8 cellular contexts compared by ENCODE assay signal in the genomic region with DNA sequence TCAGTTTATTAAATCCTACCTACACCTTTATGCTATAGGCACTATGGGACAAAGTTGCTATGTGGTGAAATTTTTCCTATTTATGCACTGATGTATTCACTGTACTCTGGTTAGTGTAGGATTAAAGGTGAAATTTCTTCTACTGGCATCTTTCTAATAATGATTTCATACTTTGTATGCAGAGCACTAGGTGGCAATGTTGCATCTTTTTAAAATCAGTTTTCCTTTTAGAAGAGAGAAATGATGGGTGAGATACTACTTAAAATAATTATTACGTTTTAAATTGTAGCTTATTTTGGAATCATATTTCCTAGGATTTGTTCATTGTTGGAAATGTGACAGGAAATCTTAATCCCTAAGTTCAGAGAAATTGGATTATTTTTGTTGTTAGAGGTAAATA.
DNase-seq lines count a peak whose midpoint lies in the region; ATAC-seq, FAIRE-seq and TF ChIP-seq lines count a peak whose summit lies in the region.

No MANE protein-coding gene starts in this region.

- TF ChIP-seq POLR2A in HepG2 (IDR thresholded peaks at IDR 0.05; ENCODE audit: insufficient read depth in 1 of 2, low read depth in 2 of 2, low read length in 2 of 2) = no peak

- CTCF ChIA-PET in WTC11 (lab: Charles Lee) = interaction anchor here (0.6 to 1.1 kb wide), 4 partner anchors 15 to 231 kb away, joined by 3 read pairs; no protein-coding TSS in a partner anchor
- CTCF ChIA-PET in HepG2 (lab: Yijun Ruan, JAX; ENCODE audit: low intra/inter-chr PET ratio, low total read pairs) = interaction anchor here (0.9 to 1.2 kb wide), 2 partner anchors 230 to 1546 kb away, joined by 3 read pairs; no protein-coding TSS in a partner anchor

- no peak overlapping the region for H3K4me2 ChIP-seq in HepG2 (ENCODE audit: low read depth, low read length)

- no peaks in the 10 kb centered on the region for H3K27me3 Mint-ChIP-seq in WTC11 (ENCODE audit: low read depth)
- H3K27me3 Mint-ChIP-seq in CD14-positive monocyte (ENCODE audit: low read depth in 3 of 3) = peaks cover 0 to 3% (median 0%) of the 10 kb centered on the region in 3 donors
- peaks cover 2% of the 10 kb centered on the region for H3K27me3 Mint-ChIP-seq in activated naive CD8-positive, alpha-beta T cell treated with anti-CD3 and anti-CD28 coated beads for 36 hours

- H3K36me3 Mint-ChIP-seq in WTC11 (no peaks in the 10 kb centered on the region), CD14-positive monocyte (no peaks in the 10 kb centered on the region)
- no peaks in the 10 kb centered on the region for H3K36me3 Mint-ChIP-seq in activated naive CD8-positive, alpha-beta T cell treated with anti-CD3 and anti-CD28 coated beads for 36 hours

- POLR2A ChIA-PET in WTC11 (lab: Charles Lee) (no interaction called here), HepG2 (lab: Yijun Ruan, JAX) (no interaction called here)

- H3K9me3 Mint-ChIP-seq in WTC11 = no peaks in the 10 kb centered on the region
- H3K9me3 Mint-ChIP-seq in CD14-positive monocyte = peaks cover 0 to 3% (median 0%) of the 10 kb centered on the region in 7 donors
- no peaks in the 10 kb centered on the region for H3K9me3 Mint-ChIP-seq in activated naive CD8-positive, alpha-beta T cell treated with anti-CD3 and anti-CD28 coated beads for 36 hours

- no peak for TF ChIP-seq RAD21 in HepG2 (CRISPR knock-in tag; IDR thresholded peaks at IDR 0.05)

- no peaks in the 10 kb centered on the region for H3K9me3 ChIP-seq in HepG2 (ENCODE audit: low read length)

- DNase-seq in COR-L47 (lab: John Stamatoyannopoulos, UW) (peak; percentile 51), Kasumi-1 (lab: John Stamatoyannopoulos, UW) (peak; percentile 53 to 68), WTC11 (ENCODE audit: low spot score) (no peak), HepG2 (ENCODE audit: low spot score) (no peak), CD14-positive monocyte (ENCODE audit: low spot score) (no peak)
- no peak for DNase-seq in activated naive CD8-positive, alpha-beta T cell treated with anti-CD3 and anti-CD28 coated beads for 36 hours

- BruUV-seq in HepG2 (replicated peaks; lab: Mats Ljungman, UMichigan) = no TSS peak

- no peak overlapping the region for H3K9ac ChIP-seq in HepG2 (ENCODE audit: insufficient read depth, low read depth, low read length)

- no peaks in the 10 kb centered on the region for H3K79me2 ChIP-seq in HepG2 (ENCODE audit: insufficient read depth, low read length)

- peaks cover 0 to 13% of the 10 kb centered on the region in 2 experiments; a peak in 2 of 5 replicates for H3K27me3 ChIP-seq in HepG2 (ENCODE audit: control insufficient read depth in 1 of 2, insufficient read depth in 2 of 2, low read length in 2 of 2)

- H3K27ac Mint-ChIP-seq in WTC11 = no peak overlapping the region
- no peak overlapping the region for H3K27ac Mint-ChIP-seq in CD14-positive monocyte
- H3K27ac Mint-ChIP-seq in activated naive CD8-positive, alpha-beta T cell treated with anti-CD3 and anti-CD28 coated beads for 36 hours = no peak overlapping the region

- FAIRE-seq in HepG2 (lab: Jason Lieb, UNC) = no peak

- no peak overlapping the region for H2AFZ ChIP-seq in HepG2 (ENCODE audit: low read length)

- TF ChIP-seq CTCF in WTC11 (IDR thresholded peaks at IDR 0.05) = 0 out of 2 replicates have a peak, but pooled peaks have one; percentile 9
- peak; percentile 38 for TF ChIP-seq CTCF in HepG2 (CRISPR knock-in tag; IDR thresholded peaks at IDR 0.05)
- TF ChIP-seq CTCF in CD14-positive monocyte (IDR thresholded peaks at IDR 0.05) = no peak

- no peak for TF ChIP-seq EP300 in HepG2 (IDR thresholded peaks at IDR 0.05; ENCODE audit: low read depth in 2 of 2, low read length in 2 of 2)
- no peak for TF ChIP-seq EP300 in HepG2 (CRISPR knock-in tag; IDR thresholded peaks at IDR 0.05; ENCODE audit: borderline replicate concordance)

- ATAC-seq in WTC11 (no peak), HepG2 (no peak), HG03045 (IDR thresholded peaks at IDR 0.05; ENCODE audit: unreplicated experiment) (no peak), HG03457 (IDR thresholded peaks at IDR 0.05; ENCODE audit: unreplicated experiment) (no peak)

- no peaks in the 10 kb centered on the region for H4K20me1 ChIP-seq in HepG2 (ENCODE audit: insufficient read depth, low read length)

- in situ Hi-C loops in HepG2 (cut with HindIII; ENCODE audit: extremely low pct_ligation_motif_present, low pct_unique_long_range_greater_than_20kb) = loop anchor here (25.0 kb wide), 1 partner anchor 1524 kb away; no protein-coding TSS in a partner anchor

- H3K4me3 ChIP-seq in HepG2 (replicated peaks in 1 of 3; ENCODE audit: insufficient read depth in 1 of 3, low read depth in 2 of 3, low read length in 3 of 3) = no peak overlapping the region

- no peaks in the 10 kb centered on the region for H3K4me1 ChIP-seq in HepG2 (ENCODE audit: insufficient read depth, low read length)

- intact Hi-C loops in HepG2 (cut with micrococcal nuclease; ENCODE audit: unreplicated experiment) (no loop called here), CD14-positive monocyte (cut with micrococcal nuclease) (no loop called here)

- no peaks in the 10 kb centered on the region for H3K36me3 ChIP-seq in HepG2 (replicated peaks in 1 of 2; ENCODE audit: control insufficient read depth in 1 of 2, insufficient read depth in 2 of 2, low read length in 2 of 2)

- WGBS in HepG2 (ENCODE audit: low lambda C conversion rate) = 1% methylated on average over 1 of the region's 1 CpG

- no peak overlapping the region for H3K27ac ChIP-seq in HepG2 (ENCODE audit: extremely low read length, insufficient read depth, low read length)

- H3K4me1 Mint-ChIP-seq in WTC11 (no peaks in the 10 kb centered on the region), CD14-positive monocyte (no peaks in the 10 kb centered on the region)
- no peaks in the 10 kb centered on the region for H3K4me1 Mint-ChIP-seq in activated naive CD8-positive, alpha-beta T cell treated with anti-CD3 and anti-CD28 coated beads for 36 hours

- H3K4me3 Mint-ChIP-seq in WTC11 = no peak overlapping the region
- H3K4me3 Mint-ChIP-seq in CD14-positive monocyte = no peak overlapping the region
- no peak overlapping the region for H3K4me3 Mint-ChIP-seq in activated naive CD8-positive, alpha-beta T cell treated with anti-CD3 and anti-CD28 coated beads for 36 hours

TF ChIP-seq in WTC11, 78 proteins besides CTCF, POLR2A, EP300 and RAD21 (continues in another document):
- TF ChIP-seq, protein P1, sequence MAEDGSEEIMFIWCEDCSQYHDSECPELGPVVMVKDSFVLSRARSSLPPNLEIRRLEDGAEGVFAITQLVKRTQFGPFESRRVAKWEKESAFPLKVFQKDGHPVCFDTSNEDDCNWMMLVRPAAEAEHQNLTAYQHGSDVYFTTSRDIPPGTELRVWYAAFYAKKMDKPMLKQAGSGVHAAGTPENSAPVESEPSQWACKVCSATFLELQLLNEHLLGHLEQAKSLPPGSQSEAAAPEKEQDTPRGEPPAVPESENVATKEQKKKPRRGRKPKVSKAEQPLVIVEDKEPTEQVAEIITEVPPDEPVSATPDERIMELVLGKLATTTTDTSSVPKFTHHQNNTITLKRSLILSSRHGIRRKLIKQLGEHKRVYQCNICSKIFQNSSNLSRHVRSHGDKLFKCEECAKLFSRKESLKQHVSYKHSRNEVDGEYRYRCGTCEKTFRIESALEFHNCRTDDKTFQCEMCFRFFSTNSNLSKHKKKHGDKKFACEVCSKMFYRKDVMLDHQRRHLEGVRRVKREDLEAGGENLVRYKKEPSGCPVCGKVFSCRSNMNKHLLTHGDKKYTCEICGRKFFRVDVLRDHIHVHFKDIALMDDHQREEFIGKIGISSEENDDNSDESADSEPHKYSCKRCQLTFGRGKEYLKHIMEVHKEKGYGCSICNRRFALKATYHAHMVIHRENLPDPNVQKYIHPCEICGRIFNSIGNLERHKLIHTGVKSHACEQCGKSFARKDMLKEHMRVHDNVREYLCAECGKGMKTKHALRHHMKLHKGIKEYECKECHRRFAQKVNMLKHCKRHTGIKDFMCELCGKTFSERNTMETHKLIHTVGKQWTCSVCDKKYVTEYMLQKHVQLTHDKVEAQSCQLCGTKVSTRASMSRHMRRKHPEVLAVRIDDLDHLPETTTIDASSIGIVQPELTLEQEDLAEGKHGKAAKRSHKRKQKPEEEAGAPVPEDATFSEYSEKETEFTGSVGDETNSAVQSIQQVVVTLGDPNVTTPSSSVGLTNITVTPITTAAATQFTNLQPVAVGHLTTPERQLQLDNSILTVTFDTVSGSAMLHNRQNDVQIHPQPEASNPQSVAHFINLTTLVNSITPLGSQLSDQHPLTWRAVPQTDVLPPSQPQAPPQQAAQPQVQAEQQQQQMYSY (CRISPR knock-in tag; IDR thresholded peaks at IDR 0.05) = no peak
- no peak for TF ChIP-seq EMX1 (CRISPR knock-in tag; IDR thresholded peaks at IDR 0.05)

TF ChIP-seq in HepG2, 621 proteins besides CTCF, POLR2A, EP300 and RAD21 (continues in another document):
- TF ChIP-seq, protein P2, sequence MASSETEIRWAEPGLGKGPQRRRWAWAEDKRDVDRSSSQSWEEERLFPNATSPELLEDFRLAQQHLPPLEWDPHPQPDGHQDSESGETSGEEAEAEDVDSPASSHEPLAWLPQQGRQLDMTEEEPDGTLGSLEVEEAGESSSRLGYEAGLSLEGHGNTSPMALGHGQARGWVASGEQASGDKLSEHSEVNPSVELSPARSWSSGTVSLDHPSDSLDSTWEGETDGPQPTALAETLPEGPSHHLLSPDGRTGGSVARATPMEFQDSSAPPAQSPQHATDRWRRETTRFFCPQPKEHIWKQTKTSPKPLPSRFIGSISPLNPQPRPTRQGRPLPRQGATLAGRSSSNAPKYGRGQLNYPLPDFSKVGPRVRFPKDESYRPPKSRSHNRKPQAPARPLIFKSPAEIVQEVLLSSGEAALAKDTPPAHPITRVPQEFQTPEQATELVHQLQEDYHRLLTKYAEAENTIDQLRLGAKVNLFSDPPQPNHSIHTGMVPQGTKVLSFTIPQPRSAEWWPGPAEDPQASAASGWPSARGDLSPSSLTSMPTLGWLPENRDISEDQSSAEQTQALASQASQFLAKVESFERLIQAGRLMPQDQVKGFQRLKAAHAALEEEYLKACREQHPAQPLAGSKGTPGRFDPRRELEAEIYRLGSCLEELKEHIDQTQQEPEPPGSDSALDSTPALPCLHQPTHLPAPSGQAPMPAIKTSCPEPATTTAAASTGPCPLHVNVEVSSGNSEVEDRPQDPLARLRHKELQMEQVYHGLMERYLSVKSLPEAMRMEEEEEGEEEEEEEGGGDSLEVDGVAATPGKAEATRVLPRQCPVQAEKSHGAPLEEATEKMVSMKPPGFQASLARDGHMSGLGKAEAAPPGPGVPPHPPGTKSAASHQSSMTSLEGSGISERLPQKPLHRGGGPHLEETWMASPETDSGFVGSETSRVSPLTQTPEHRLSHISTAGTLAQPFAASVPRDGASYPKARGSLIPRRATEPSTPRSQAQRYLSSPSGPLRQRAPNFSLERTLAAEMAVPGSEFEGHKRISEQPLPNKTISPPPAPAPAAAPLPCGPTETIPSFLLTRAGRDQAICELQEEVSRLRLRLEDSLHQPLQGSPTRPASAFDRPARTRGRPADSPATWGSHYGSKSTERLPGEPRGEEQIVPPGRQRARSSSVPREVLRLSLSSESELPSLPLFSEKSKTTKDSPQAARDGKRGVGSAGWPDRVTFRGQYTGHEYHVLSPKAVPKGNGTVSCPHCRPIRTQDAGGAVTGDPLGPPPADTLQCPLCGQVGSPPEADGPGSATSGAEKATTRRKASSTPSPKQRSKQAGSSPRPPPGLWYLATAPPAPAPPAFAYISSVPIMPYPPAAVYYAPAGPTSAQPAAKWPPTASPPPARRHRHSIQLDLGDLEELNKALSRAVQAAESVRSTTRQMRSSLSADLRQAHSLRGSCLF (CRISPR knock-in tag; IDR thresholded peaks at IDR 0.05; ENCODE audit: borderline replicate concordance) = no peak

Comparison
In these comparisons a context has a peak if more than half of its experiments do, and no peak if none do; other contexts are left out.
1. DNase-seq: peak in COR-L47 (single experiment) and Kasumi-1 (2 of 2); none in WTC11 (single experiment), HepG2 (single experiment), CD14-positive monocyte (single experiment) and activated naive CD8-positive, alpha-beta T cell treated with anti-CD3 and anti-CD28 coated beads for 36 hours (single experiment).